Comparison of ENCODE assay signal across 8 cellular contexts in the genomic region with DNA sequence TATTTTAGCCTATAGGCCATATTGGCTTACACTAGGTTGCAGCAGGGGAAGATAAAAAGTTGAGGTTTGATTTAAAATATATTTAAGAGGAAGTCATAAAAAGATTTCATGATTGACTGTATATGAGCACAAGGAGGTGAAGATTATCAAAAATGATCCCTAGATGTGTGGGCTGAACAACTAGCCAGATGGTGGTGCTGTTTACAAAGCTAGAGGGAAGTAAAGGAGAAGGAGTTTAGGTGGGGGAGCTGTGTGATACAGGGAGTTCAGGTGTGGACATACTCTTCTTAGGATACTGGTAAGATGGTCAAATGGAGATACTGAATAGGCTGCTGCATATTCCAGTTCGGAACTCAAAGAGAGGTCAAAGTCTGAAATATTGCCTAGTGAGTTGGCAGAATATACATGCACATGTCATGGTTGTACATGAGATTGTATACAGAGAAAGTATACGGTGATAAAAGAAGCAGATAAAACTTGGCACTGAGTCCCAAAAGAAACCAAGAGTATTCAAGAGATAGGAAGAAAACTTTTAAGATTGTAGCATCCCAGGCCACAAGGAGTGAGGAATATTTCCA.
DNase-seq lines count a peak whose midpoint lies in the region; ATAC-seq and TF ChIP-seq lines count a peak whose summit lies in the region.

No MANE protein-coding gene starts in this region.

- no peaks in the 10 kb centered on the region for H3K9me3 ChIP-seq in cardiac muscle cell (ENCODE audit: low read depth)
- H3K9me3 ChIP-seq in right atrium auricular region: no peaks in the 10 kb centered on the region

- H3K27me3 ChIP-seq in cardiac muscle cell: no peaks in the 10 kb centered on the region
- H3K27me3 ChIP-seq in right atrium auricular region: no peaks in the 10 kb centered on the region

- DNase-seq in cardiac muscle cell (ENCODE audit: low read depth in 1 of 2, low spot score in 1 of 2): peak; percentile 30 to 64
- DNase-seq in right atrium auricular region (ENCODE audit: low spot score): no peak
- peak; percentile 0 for DNase-seq in NCI-H345 treated with DMSO at 0.1 percent for 48 hours (lab: John Stamatoyannopoulos, UW; ENCODE audit: unreplicated experiment)
- DNase-seq in dedifferentiated amniotic fluid mesenchymal stem cell (ENCODE audit: extremely low spot score): peak; percentile 31
- DNase-seq in retina: peak; percentile 17
- no peak for DNase-seq in activated T-cell treated with anti-CD3 and anti-CD28 coated beads for 4 hours

- no peak for ATAC-seq in GM18505 (IDR thresholded peaks at IDR 0.05; ENCODE audit: unreplicated experiment)
- no peak for ATAC-seq in GM19463 (IDR thresholded peaks at IDR 0.05; ENCODE audit: unreplicated experiment)

- TF ChIP-seq POLR2A in GM18505 (IDR thresholded peaks at IDR 0.05; ENCODE audit: borderline replicate concordance, extremely low read depth, insufficient read depth, insufficient read length): no peak

- H3K4me3 ChIP-seq in cardiac muscle cell (no peak overlapping the region), right atrium auricular region (no peak overlapping the region)

- no peak overlapping the region for H3K27ac ChIP-seq in cardiac muscle cell
- no peak overlapping the region for H3K27ac ChIP-seq in right atrium auricular region

- no peaks in the 10 kb centered on the region for H3K36me3 ChIP-seq in cardiac muscle cell
- no peaks in the 10 kb centered on the region for H3K36me3 ChIP-seq in right atrium auricular region

- H3K4me1 ChIP-seq in cardiac muscle cell (ENCODE audit: low read depth) (peaks cover 29% of the 10 kb centered on the region), right atrium auricular region (no peaks in the 10 kb centered on the region)

- peak; percentile 55 for TF ChIP-seq CTCF in cardiac muscle cell (IDR thresholded peaks at IDR 0.05; ENCODE audit: low read depth, low read length)
- TF ChIP-seq CTCF in right atrium auricular region (IDR thresholded peaks at IDR 0.05): peak in 1 of 2 donors; percentile 60

Comparison
In these comparisons a context has a peak if more than half of its experiments do, and no peak if none do; other contexts are left out.
1. DNase-seq: peak in cardiac muscle cell (2 of 2), NCI-H345 treated with DMSO at 0.1 percent for 48 hours (single experiment), dedifferentiated amniotic fluid mesenchymal stem cell (single experiment) and retina (single experiment); none in right atrium auricular region (single experiment) and activated T-cell treated with anti-CD3 and anti-CD28 coated beads for 4 hours (single experiment).